6 cellular contexts compared by ENCODE assay signal in the genomic region with DNA sequence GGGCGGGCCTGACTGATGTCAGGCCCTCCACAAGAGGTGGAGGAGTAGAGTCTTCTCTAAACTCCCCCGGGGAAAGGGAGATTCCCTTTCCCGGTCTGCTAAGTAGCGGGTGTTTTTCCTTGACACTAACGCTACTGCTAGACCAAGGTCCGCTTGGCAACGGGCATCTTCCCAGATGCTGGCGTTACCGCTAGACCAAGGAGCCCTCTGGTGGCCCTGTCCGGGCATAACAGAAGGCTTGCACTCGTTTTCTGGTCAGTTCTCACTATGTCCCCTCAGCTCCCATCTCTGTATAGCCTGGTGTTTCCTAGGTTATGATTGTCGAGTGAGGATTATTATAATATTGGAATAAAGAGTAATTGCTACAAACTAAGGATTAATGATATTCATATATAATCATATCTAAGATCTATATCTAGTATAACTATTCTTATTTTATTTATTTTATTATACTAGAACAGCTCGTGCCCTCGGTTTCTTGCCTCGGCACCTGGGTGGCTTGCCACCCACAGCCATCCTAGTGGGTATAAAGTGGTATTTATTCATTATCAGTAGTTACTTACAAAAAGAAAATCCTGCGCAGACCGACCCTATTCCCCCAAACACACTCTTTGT. TPM values are rescaled to one million over a fixed set of nuclear protein-coding genes. Genes with fewer than 3 reads are reported as not detected.
DNase-seq lines count a peak whose midpoint lies in the region; ATAC-seq and TF ChIP-seq lines count a peak whose summit lies in the region.
"Not testable (repeated sequence)": the region's sequence is repeated elsewhere in the genome, so short reads cannot be mapped to it uniquely, and the experiment has no call there.

No MANE protein-coding gene starts in this region.

- H3K9me3 ChIP-seq in ovary: not testable (repeated sequence)

- H3K27me3 Mint-ChIP-seq in activated naive CD8-positive, alpha-beta T cell treated with anti-CD3 and anti-CD28 coated beads, Interleukin-2, amount 50 U/mL, for 24 hours; glutamatergic neuron (ENCODE audit: unreplicated experiment): not testable (repeated sequence)

- not testable (repeated sequence) for TF ChIP-seq POLR2A in ovary (IDR thresholded peaks at IDR 0.05)

- intact Hi-C loops in ovary (cut with DNase I): not testable (repeated sequence)

- H3K4me3 ChIP-seq in AG10803 (ENCODE audit: low read length); HL-60 (replicated peaks; ENCODE audit: insufficient read depth, low read length); ovary: not testable (repeated sequence)

- peak; percentile 65 for TF ChIP-seq CTCF in AG10803 (conservative IDR thresholded peaks at IDR 0.05; ENCODE audit: low read length)
- TF ChIP-seq CTCF in HL-60 (IDR thresholded peaks at IDR 0.05; ENCODE audit: insufficient read depth, low read length): peak; percentile 46
- TF ChIP-seq CTCF in glutamatergic neuron (IDR thresholded peaks at IDR 0.05; ENCODE audit: partially characterized antibody, unreplicated experiment): peak; percentile 66
- TF ChIP-seq CTCF in ovary (IDR thresholded peaks at IDR 0.05): peak in 1 of 3 donors; percentile 36

- peaks cover 13% of the 10 kb centered on the region for H3K4me1 Mint-ChIP-seq in activated naive CD8-positive, alpha-beta T cell treated with anti-CD3 and anti-CD28 coated beads, Interleukin-2, amount 50 U/mL, for 24 hours
- not testable (repeated sequence) for H3K4me1 Mint-ChIP-seq in glutamatergic neuron (ENCODE audit: low read depth, unreplicated experiment)

- WGBS in ovary, 3 donors: 45 to 48% (median 46%) methylated on average over 17 of the region's 17 CpGs

- TF ChIP-seq EP300 in ovary (IDR thresholded peaks at IDR 0.05): not testable (repeated sequence)

- H3K27ac Mint-ChIP-seq in activated naive CD8-positive, alpha-beta T cell treated with anti-CD3 and anti-CD28 coated beads, Interleukin-2, amount 50 U/mL, for 24 hours: peak overlapping the region; percentile 71
- not testable (repeated sequence) for H3K27ac Mint-ChIP-seq in glutamatergic neuron (ENCODE audit: unreplicated experiment)

- not testable (repeated sequence) for H3K36me3 ChIP-seq in ovary

- H3K9me3 Mint-ChIP-seq in activated naive CD8-positive, alpha-beta T cell treated with anti-CD3 and anti-CD28 coated beads, Interleukin-2, amount 50 U/mL, for 24 hours; glutamatergic neuron (ENCODE audit: unreplicated experiment): not testable (repeated sequence)

- H3K27me3 ChIP-seq in HL-60 (ENCODE audit: insufficient read depth, poor library complexity, severe bottlenecking); ovary: not testable (repeated sequence)

- H3K36me3 Mint-ChIP-seq in activated naive CD8-positive, alpha-beta T cell treated with anti-CD3 and anti-CD28 coated beads, Interleukin-2, amount 50 U/mL, for 24 hours (ENCODE audit: low read depth): peaks cover 68% of the 10 kb centered on the region
- not testable (repeated sequence) for H3K36me3 Mint-ChIP-seq in glutamatergic neuron (ENCODE audit: unreplicated experiment)

- not testable (repeated sequence) for H3K4me1 ChIP-seq in ovary (ENCODE audit: insufficient read depth)

- not testable (repeated sequence) for ATAC-seq in activated naive CD8-positive, alpha-beta T cell treated with anti-CD3 and anti-CD28 coated beads, Interleukin-2, amount 50 U/mL, for 24 hours

- DNase-seq in AG10803 (ENCODE audit: low read depth): peak; percentile 75
- DNase-seq in HL-60 (ENCODE audit: low read depth in 1 of 2, low spot score in 1 of 2): peak in 1 of 2 experiments; percentile 69
- peak; percentile 66 for DNase-seq in OCI-M1 (lab: John Stamatoyannopoulos, UW)
- peak; percentile 35 for DNase-seq in activated naive CD8-positive, alpha-beta T cell treated with anti-CD3 and anti-CD28 coated beads, Interleukin-2, amount 50 U/mL, for 24 hours
- peak; percentile 79 for DNase-seq in glutamatergic neuron
- peak; percentile 58 to 80 (median 67) for DNase-seq in ovary

- not testable (repeated sequence) for H3K4me3 Mint-ChIP-seq in activated naive CD8-positive, alpha-beta T cell treated with anti-CD3 and anti-CD28 coated beads, Interleukin-2, amount 50 U/mL, for 24 hours; glutamatergic neuron (ENCODE audit: unreplicated experiment)

- H3K27ac ChIP-seq in HL-60 (replicated peaks); ovary: not testable (repeated sequence)

RNA-seq across cellular contexts. Expression of gene BUD31, which starts 6.9 kb away (rescaled TPM):
- 73.9 TPM for total RNA-seq in glutamatergic neuron (ENCODE audit: unreplicated experiment)
- 10 to 100 TPM; 44.4 to 96.4 (median 53.4) TPM for total RNA-seq in ovary
- 100 to 1,000 TPM in 1 of 2 donors, 10 to 100 TPM in 1; 75.6 to 157 TPM for polyA plus RNA-seq in ovary

RNA-seq across cellular contexts. Expression of gene PDAP1, which starts 7.2 kb away (rescaled TPM):
- total RNA-seq in glutamatergic neuron (ENCODE audit: unreplicated experiment) (134 TPM), ovary (10 to 100 TPM; 31.1 to 90.0 (median 83.9) TPM)
- polyA plus RNA-seq in ovary: 100 to 1,000 TPM in 1 of 2 donors, 10 to 100 TPM in 1; 81.5 to 155 TPM

RNA-seq across cellular contexts. Expression of gene PTCD1, which starts 23.0 kb away (rescaled TPM):
- total RNA-seq in glutamatergic neuron (ENCODE audit: unreplicated experiment): 5.5 TPM
- total RNA-seq in ovary: 1 to 10 TPM; 3.9 to 8.3 (median 7.3) TPM
- polyA plus RNA-seq in ovary: 1 to 10 TPM; 3.5 to 7.5 TPM

RNA-seq across cellular contexts. Expression of gene CPSF4, which starts 23.1 kb away (rescaled TPM):
- total RNA-seq in glutamatergic neuron (ENCODE audit: unreplicated experiment): 106 TPM
- 10 to 100 TPM; 12.1 to 40.9 (median 32.9) TPM for total RNA-seq in ovary
- 10 to 100 TPM; 10.7 to 36.4 TPM for polyA plus RNA-seq in ovary

RNA-seq across cellular contexts. Expression of gene ARPC1B, which starts 41.1 kb away (rescaled TPM):
- 9.5 TPM for total RNA-seq in glutamatergic neuron (ENCODE audit: unreplicated experiment)
- 10 to 100 TPM; 24.2 to 82.5 (median 42.9) TPM for total RNA-seq in ovary
- polyA plus RNA-seq in ovary: 10 to 100 TPM; 63.4 to 77.9 TPM
